1 cellular context compared by ENCODE assay signal in the genomic region with DNA sequence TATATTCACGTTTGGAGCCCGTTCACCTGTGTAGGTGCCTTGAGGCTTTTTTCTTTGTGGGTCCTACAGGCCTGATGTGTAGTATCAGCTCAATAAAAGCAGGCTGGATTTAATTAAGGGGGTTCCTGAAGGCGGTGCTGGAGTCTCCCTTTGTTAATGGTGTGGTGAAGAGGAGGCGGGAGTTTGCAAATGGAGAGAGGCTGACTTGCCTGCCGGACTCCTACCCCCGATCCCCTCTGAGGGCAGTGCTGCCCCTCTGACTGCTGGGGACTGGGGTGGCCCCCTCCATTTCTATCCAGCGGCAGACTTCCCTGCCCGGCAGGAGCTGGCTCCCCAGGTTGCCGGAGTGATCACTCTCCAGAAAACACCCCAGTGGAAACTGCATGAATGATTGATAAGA.
TF ChIP-seq lines count a peak whose summit lies in the region.

No MANE protein-coding gene starts in this region.

TF ChIP-seq in WTC11, 78 proteins besides CTCF, POLR2A, EP300 and RAD21 (continued from another document):
- TF ChIP-seq, protein P1, sequence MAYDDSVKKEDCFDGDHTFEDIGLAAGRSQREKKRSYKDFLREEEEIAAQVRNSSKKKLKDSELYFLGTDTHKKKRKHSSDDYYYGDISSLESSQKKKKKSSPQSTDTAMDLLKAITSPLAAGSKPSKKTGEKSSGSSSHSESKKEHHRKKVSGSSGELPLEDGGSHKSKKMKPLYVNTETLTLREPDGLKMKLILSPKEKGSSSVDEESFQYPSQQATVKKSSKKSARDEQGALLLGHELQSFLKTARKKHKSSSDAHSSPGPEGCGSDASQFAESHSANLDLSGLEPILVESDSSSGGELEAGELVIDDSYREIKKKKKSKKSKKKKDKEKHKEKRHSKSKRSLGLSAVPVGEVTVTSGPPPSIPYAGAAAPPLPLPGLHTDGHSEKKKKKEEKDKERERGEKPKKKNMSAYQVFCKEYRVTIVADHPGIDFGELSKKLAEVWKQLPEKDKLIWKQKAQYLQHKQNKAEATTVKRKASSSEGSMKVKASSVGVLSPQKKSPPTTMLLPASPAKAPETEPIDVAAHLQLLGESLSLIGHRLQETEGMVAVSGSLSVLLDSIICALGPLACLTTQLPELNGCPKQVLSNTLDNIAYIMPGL (CRISPR knock-in tag; IDR thresholded peaks at IDR 0.05) = no peak
- TF ChIP-seq NFE2L1 (CRISPR knock-in tag; IDR thresholded peaks at IDR 0.05) (no peak), NR1H2 (CRISPR knock-in tag; IDR thresholded peaks at IDR 0.05) (no peak), OVOL2 (CRISPR knock-in tag; IDR thresholded peaks at IDR 0.05; ENCODE audit: borderline replicate concordance) (no peak), NFYB (CRISPR knock-in tag; conservative IDR thresholded peaks at IDR 0.05; ENCODE audit: low read depth) (no peak), TP53 (CRISPR knock-in tag; IDR thresholded peaks at IDR 0.05) (no peak)
- TF ChIP-seq, protein P2, sequence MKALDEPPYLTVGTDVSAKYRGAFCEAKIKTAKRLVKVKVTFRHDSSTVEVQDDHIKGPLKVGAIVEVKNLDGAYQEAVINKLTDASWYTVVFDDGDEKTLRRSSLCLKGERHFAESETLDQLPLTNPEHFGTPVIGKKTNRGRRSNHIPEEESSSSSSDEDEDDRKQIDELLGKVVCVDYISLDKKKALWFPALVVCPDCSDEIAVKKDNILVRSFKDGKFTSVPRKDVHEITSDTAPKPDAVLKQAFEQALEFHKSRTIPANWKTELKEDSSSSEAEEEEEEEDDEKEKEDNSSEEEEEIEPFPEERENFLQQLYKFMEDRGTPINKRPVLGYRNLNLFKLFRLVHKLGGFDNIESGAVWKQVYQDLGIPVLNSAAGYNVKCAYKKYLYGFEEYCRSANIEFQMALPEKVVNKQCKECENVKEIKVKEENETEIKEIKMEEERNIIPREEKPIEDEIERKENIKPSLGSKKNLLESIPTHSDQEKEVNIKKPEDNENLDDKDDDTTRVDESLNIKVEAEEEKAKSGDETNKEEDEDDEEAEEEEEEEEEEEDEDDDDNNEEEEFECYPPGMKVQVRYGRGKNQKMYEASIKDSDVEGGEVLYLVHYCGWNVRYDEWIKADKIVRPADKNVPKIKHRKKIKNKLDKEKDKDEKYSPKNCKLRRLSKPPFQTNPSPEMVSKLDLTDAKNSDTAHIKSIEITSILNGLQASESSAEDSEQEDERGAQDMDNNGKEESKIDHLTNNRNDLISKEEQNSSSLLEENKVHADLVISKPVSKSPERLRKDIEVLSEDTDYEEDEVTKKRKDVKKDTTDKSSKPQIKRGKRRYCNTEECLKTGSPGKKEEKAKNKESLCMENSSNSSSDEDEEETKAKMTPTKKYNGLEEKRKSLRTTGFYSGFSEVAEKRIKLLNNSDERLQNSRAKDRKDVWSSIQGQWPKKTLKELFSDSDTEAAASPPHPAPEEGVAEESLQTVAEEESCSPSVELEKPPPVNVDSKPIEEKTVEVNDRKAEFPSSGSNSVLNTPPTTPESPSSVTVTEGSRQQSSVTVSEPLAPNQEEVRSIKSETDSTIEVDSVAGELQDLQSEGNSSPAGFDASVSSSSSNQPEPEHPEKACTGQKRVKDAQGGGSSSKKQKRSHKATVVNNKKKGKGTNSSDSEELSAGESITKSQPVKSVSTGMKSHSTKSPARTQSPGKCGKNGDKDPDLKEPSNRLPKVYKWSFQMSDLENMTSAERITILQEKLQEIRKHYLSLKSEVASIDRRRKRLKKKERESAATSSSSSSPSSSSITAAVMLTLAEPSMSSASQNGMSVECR (CRISPR knock-in tag; IDR thresholded peaks at IDR 0.05; ENCODE audit: borderline replicate concordance) = no peak
